Comparison of ENCODE assay signal across 8 cellular contexts in genomic region chr17:67963145-67963572, GRCh38. TPM values are rescaled to one million over a fixed set of nuclear protein-coding genes. Genes with fewer than 3 reads are reported as not detected.
DNase-seq lines count a peak whose midpoint lies in the region; ATAC-seq and TF ChIP-seq lines count a peak whose summit lies in the region.
"Not testable (repeated sequence)": the region's sequence is repeated elsewhere in the genome, so short reads cannot be mapped to it uniquely, and the experiment has no call there.

No MANE protein-coding gene starts in this region.

- H3K9me3 Mint-ChIP-seq in effector memory CD8-positive, alpha-beta T cell: not testable (repeated sequence)

- H3K4me1 ChIP-seq in BE2C; lung (ENCODE audit: control insufficient read depth in 2 of 2, insufficient read depth in 2 of 2, low read length in 2 of 2): not testable (repeated sequence)

- peak; percentile 80 for DNase-seq in BE2C
- peak; percentile 65 for DNase-seq in NB4 (ENCODE audit: low read depth)
- peak; percentile 72 for DNase-seq in RPMI8226
- peak; percentile 60 for DNase-seq in activated T-cell treated with anti-CD3 and anti-CD28 coated beads for 1 hour (ENCODE audit: low read depth)
- peak; percentile 62 to 67 (median 63) for DNase-seq in effector memory CD8-positive, alpha-beta T cell
- DNase-seq in lung (ENCODE audit: low spot score): peak; percentile 64
- peak; percentile 58 to 67 for DNase-seq in stimulated activated CD4-positive, alpha-beta T cell treated with anti-CD3 and anti-CD28 coated beads, Interleukin-4, amount 100 ng/mL, for 48 hours (ENCODE audit: low read depth in 2 of 2)

- H3K9me3 ChIP-seq in BE2C; lung (ENCODE audit: control insufficient read depth in 2 of 2, insufficient read depth in 1 of 2, low read length in 1 of 2): not testable (repeated sequence)

- H3K36me3 ChIP-seq in BE2C (peaks cover 42% of the 10 kb centered on the region), lung (ENCODE audit: control insufficient read depth in 2 of 2, insufficient read depth in 2 of 2, low read length in 2 of 2) (peaks cover 11 to 22% of the 10 kb centered on the region in 2 donors)

- TF ChIP-seq POLR2A in NB4 (IDR thresholded peaks at IDR 0.05; ENCODE audit: extremely low read depth, insufficient read length): not testable (repeated sequence)

- TF ChIP-seq CTCF in BE2C (IDR thresholded peaks at IDR 0.05; ENCODE audit: low read depth, low read length): peak; percentile 66
- TF ChIP-seq CTCF in NB4 (IDR thresholded peaks at IDR 0.05; ENCODE audit: low read depth, low read length): peak; percentile 39
- TF ChIP-seq CTCF in lung (IDR thresholded peaks at IDR 0.05; ENCODE audit: control extremely low read depth, extremely low read depth): peak; percentile 33

- H3K36me3 Mint-ChIP-seq in effector memory CD8-positive, alpha-beta T cell (ENCODE audit: insufficient read depth): peaks cover 75% of the 10 kb centered on the region

- not testable (repeated sequence) for H3K27me3 ChIP-seq in BE2C; lung (ENCODE audit: control insufficient read depth, insufficient read depth)

- 0% methylated on average over 1 of the region's 1 CpG for WGBS in lung, 2 donors

- H3K27ac Mint-ChIP-seq in effector memory CD8-positive, alpha-beta T cell: not testable (repeated sequence)

- H3K4me3 ChIP-seq in BE2C (ENCODE audit: low read depth, low read length); NB4 (ENCODE audit: low read depth, low read length); lung: not testable (repeated sequence)

- not testable (repeated sequence) for H3K27ac ChIP-seq in lung (ENCODE audit: low read depth in 1 of 2, low read length in 1 of 2)

- not testable (repeated sequence) for H3K27me3 Mint-ChIP-seq in effector memory CD8-positive, alpha-beta T cell

- peak; percentile 72 for ATAC-seq in GM21447 (IDR thresholded peaks at IDR 0.05; ENCODE audit: unreplicated experiment)
- ATAC-seq in effector memory CD8-positive, alpha-beta T cell (replicated peaks): peak; percentile 97
- ATAC-seq in lung (ENCODE audit: insufficient read depth, low FRiP score): not testable (repeated sequence)

- H3K4me3 Mint-ChIP-seq in effector memory CD8-positive, alpha-beta T cell: not testable (repeated sequence)

- H3K4me1 Mint-ChIP-seq in effector memory CD8-positive, alpha-beta T cell (ENCODE audit: low read depth in 2 of 2): not testable (repeated sequence)

RNA-seq across cellular contexts. Expression of gene C17orf58, which starts 33.1 kb away (rescaled TPM):
- 10.9 TPM for polyA plus RNA-seq in BE2C (2012; ENCODE audit: insufficient read depth, insufficient read length, low read depth)
- total RNA-seq in lung: 10 to 100 TPM; 11.2 to 11.6 TPM
- polyA plus RNA-seq in lung: 10 to 100 TPM in 1 of 2 donors, 1 to 10 TPM in 1; 7.0 to 11.0 TPM
